In the genomic region with DNA sequence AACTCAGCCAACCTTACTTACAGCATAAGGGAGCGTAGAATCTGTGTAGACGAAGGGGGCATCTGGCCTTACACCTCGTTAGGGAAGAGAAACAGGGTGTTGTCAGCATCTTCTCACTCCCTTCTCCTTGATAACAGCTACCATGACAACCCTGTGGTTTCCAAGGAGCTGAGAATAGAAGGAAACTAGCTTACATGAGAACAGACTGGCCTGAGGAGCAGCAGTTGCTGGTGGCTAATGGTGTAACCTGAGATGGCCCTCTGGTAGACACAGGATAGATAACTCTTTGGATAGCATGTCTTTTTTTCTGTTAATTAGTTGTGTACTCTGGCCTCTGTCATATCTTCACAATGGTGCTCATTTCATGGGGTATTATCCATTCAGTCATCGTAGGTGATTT, we compare ENCODE assay signal across 1 cellular context.
TF ChIP-seq lines count a peak whose summit lies in the region.

No MANE protein-coding gene starts in this region.

TF ChIP-seq in SK-N-SH, 30 proteins besides CTCF, POLR2A, EP300 and RAD21 (continued from another document):
- TF ChIP-seq, protein P1, sequence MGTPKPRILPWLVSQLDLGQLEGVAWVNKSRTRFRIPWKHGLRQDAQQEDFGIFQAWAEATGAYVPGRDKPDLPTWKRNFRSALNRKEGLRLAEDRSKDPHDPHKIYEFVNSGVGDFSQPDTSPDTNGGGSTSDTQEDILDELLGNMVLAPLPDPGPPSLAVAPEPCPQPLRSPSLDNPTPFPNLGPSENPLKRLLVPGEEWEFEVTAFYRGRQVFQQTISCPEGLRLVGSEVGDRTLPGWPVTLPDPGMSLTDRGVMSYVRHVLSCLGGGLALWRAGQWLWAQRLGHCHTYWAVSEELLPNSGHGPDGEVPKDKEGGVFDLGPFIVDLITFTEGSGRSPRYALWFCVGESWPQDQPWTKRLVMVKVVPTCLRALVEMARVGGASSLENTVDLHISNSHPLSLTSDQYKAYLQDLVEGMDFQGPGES (IDR thresholded peaks at IDR 0.05; ENCODE audit: low read depth, low read length) = no peak
- TF ChIP-seq YY1 (IDR thresholded peaks at IDR 0.05; ENCODE audit: low read depth) (no peak), JUND (IDR thresholded peaks at IDR 0.05) (no peak), MXI1 (IDR thresholded peaks at IDR 0.05; ENCODE audit: low read depth, low read length) (no peak)
